11 cellular contexts compared by ENCODE assay signal in the genomic region with DNA sequence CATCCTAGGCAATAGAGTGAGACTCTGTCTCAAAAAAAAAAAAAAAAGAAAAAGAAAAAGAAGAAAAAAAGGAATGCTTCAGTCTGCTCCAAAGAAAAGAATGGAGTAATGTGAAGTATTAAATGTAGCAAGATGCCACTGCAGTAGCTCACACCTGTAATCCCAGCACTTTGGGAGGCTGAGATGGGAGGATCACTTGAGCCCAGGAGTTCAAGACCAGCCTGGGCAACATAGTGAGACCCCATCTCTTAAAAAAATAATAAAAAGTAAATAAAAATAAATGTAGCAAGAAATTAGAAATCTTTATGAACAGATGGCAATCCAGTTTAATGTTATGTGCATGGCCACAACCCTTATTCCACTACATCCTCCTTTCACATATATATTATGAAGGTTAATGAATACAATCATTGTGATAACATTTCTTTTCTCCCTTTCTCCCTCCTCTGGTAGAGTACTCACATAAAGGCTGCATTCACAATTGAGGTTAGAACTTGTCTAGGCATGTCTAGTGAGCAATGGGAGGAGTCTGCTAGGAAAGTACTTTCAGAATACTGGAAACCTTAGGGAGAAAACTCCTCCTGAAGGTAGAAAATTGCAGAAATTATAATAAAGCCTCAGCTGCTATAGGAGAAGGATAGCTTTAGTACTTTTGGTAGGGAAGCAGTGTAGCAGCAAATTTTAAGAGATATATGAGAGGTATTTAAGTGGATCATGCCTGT. TPM values are rescaled to one million over a fixed set of nuclear protein-coding genes. Genes with fewer than 3 reads are reported as not detected.
DNase-seq lines count a peak whose midpoint lies in the region; ATAC-seq and TF ChIP-seq lines count a peak whose summit lies in the region.
"Had no signal": no experiment of that assay in that cellular context is flagged by ENCODE, and none has a peak within 500 bp of the region (broad histone marks: within the 10 kb centered on the region; RNA-seq: fewer than 3 reads in every experiment).

No MANE protein-coding gene starts in this region.

- intact Hi-C loops in lower leg skin (cut with DNase I; ENCODE audit: low total_unique reads): no loop called here

- ATAC-seq in HG03457 (IDR thresholded peaks at IDR 0.05; ENCODE audit: unreplicated experiment): no peak

- in situ Hi-C loops in Caki2 (cut with HindIII; ENCODE audit: low pct_unique_long_range_greater_than_20kb, low sequenced_read_pairs): no loop called here
- in situ Hi-C loops in SK-MEL-5 (cut with HindIII; ENCODE audit: low pct_unique_long_range_greater_than_20kb, low sequenced_read_pairs): no loop called here

- DNase-seq in A172 (ENCODE audit: low spot score) (peak; percentile 28), Caki2 (ENCODE audit: low read depth) (peak; percentile 79), SK-MEL-5 (ENCODE audit: low read depth, low spot score) (peak; percentile 92), fibroblast of the conjunctiva (ENCODE audit: low read depth) (peak; percentile 44), lower leg skin (ENCODE audit: low spot score in 2 of 2) (no peak), NCI-H2171 treated with DMSO at 0.1 percent for 48 hours (lab: John Stamatoyannopoulos, UW) (no peak), NCI-H1048 (lab: John Stamatoyannopoulos, UW) (no peak)
- DNase-seq: aorta, NCI-H446 treated with DMSO at 0.1 percent for 48 hours had no signal

- TF ChIP-seq CTCF in lower leg skin (IDR thresholded peaks at IDR 0.05): no peak

- TF ChIP-seq POLR2A in lower leg skin (IDR thresholded peaks at IDR 0.05): no peak

- no peak overlapping the region for H3K4me3 ChIP-seq in lower leg skin (ENCODE audit: low read depth, poor library complexity, severe bottlenecking)
- H3K4me3 ChIP-seq: prostate gland had no signal

RNA-seq across cellular contexts. Expression of a gene that starts 20.4 kb away (rescaled TPM):
- total RNA-seq in A172 (2014; rRNA removed; shearing (Covaris generic)): 0.41 and 0.43 TPM in 2 replicates
- total RNA-seq in Caki2 (2014; rRNA removed; shearing (Covaris generic); ENCODE audit: low replicate concordance): 0.54 TPM in 1 of 2 replicates, not detected in the other
- 0.03 and 0.08 TPM in 2 replicates for total RNA-seq in SK-MEL-5 (2014; rRNA removed; shearing (Covaris generic))
- 0.33 and 0.37 TPM in 2 replicates for polyA plus RNA-seq in SK-MEL-5 (2015; cell fraction: cytosol; rRNA removed)
- polyA plus RNA-seq in SK-MEL-5 (2015; cell fraction: nucleus; rRNA removed): 0.07 and 0.64 TPM in 2 replicates
- under 1 TPM; 0.04 to 0.95 (median 0.40) TPM for total RNA-seq in lower leg skin

RNA-seq across cellular contexts. Expression of a gene that starts 20.5 kb away (rescaled TPM):
- total RNA-seq in A172 (2014; rRNA removed; shearing (Covaris generic)): 11.3 and 11.6 TPM in 2 replicates
- 26.4 and 45.6 TPM in 2 replicates for total RNA-seq in Caki2 (2014; rRNA removed; shearing (Covaris generic); ENCODE audit: low replicate concordance)
- total RNA-seq in SK-MEL-5 (2014; rRNA removed; shearing (Covaris generic)): 52.4 and 55.5 TPM in 2 replicates
- polyA plus RNA-seq in SK-MEL-5 (2015; cell fraction: cytosol; rRNA removed): 14.4 and 17.8 TPM in 2 replicates
- 16.4 and 22.6 TPM in 2 replicates for polyA plus RNA-seq in SK-MEL-5 (2015; cell fraction: nucleus; rRNA removed)
- 10 to 100 TPM; 54.8 to 87.4 (median 68.8) TPM for total RNA-seq in lower leg skin

RNA-seq across cellular contexts. Expression of a gene that starts 24.9 kb away (rescaled TPM):
- total RNA-seq in A172 (2014; rRNA removed; shearing (Covaris generic)): 62.9 TPM in 2 replicates
- 22.6 and 37.7 TPM in 2 replicates for total RNA-seq in Caki2 (2014; rRNA removed; shearing (Covaris generic); ENCODE audit: low replicate concordance)
- 63.2 and 80.5 TPM in 2 replicates for total RNA-seq in SK-MEL-5 (2014; rRNA removed; shearing (Covaris generic))
- 41.2 and 48.9 TPM in 2 replicates for polyA plus RNA-seq in SK-MEL-5 (2015; cell fraction: cytosol; rRNA removed)
- 47.9 and 61.2 TPM in 2 replicates for polyA plus RNA-seq in SK-MEL-5 (2015; cell fraction: nucleus; rRNA removed)
- total RNA-seq in lower leg skin: 10 to 100 TPM; 34.2 to 43.2 (median 38.5) TPM

Comparison
In these comparisons a context has a peak if more than half of its experiments do, and no peak if none do; other contexts are left out.
1. DNase-seq: peak in A172 (single experiment), Caki2 (single experiment), SK-MEL-5 (single experiment) and fibroblast of the conjunctiva (single experiment); none in lower leg skin (0 of 2), NCI-H2171 treated with DMSO at 0.1 percent for 48 hours (single experiment) and NCI-H1048 (single experiment).